In genomic region chr2:95435162-95435871, GRCh38 we compare ENCODE assay signal across 13 cellular contexts. TPM values are rescaled to one million over a fixed set of nuclear protein-coding genes. Genes with fewer than 3 reads are reported as not detected.
A peak's percentile ranks its signal among the peaks of the same experiment; 100 is the strongest.
DNase-seq lines count a peak whose midpoint lies in the region; ATAC-seq and TF ChIP-seq lines count a peak whose summit lies in the region.
"Not testable (repeated sequence)": the region's sequence is repeated elsewhere in the genome, so short reads cannot be mapped to it uniquely, and the experiment has no call there.
"Had no signal": no experiment of that assay in that cellular context is flagged by ENCODE, and none has a peak within 500 bp of the region (broad histone marks: within the 10 kb centered on the region; RNA-seq: fewer than 3 reads in every experiment).

No MANE protein-coding gene starts in this region.

- not testable (repeated sequence) for TF ChIP-seq EP300 in SK-N-SH (IDR thresholded peaks at IDR 0.05; ENCODE audit: borderline replicate concordance in 1 of 2, low read depth in 1 of 2, low read length in 1 of 2)

- H2AFZ ChIP-seq in GM23338; IMR-90 (replicated peaks; ENCODE audit: low read length, poor library complexity); SK-N-SH (ENCODE audit: low read depth): not testable (repeated sequence)

- H3K4me2 ChIP-seq in GM23338; IMR-90 (ENCODE audit: low read depth, low read length): not testable (repeated sequence)
- 0 out of 2 replicates have a peak overlapping the region, but pooled peaks have one; percentile 55 for H3K4me2 ChIP-seq in SK-N-SH

- not testable (repeated sequence) for TF ChIP-seq RAD21 in IMR-90 (IDR thresholded peaks at IDR 0.05; ENCODE audit: low read length); SK-N-SH (IDR thresholded peaks at IDR 0.05; ENCODE audit: low read length)

- H2BK120ac ChIP-seq in IMR-90 (ENCODE audit: low read depth, low read length) = not testable (repeated sequence)

- intact Hi-C loops in IMR-90 (cut with micrococcal nuclease); Right ventricle myocardium superior (cut with DNase I); right cardiac atrium (cut with DNase I); sciatic nerve (cut with DNase I); upper lobe of right lung (cut with DNase I): not testable (repeated sequence)

- H3K79me2 ChIP-seq in GM23338 (replicated peaks; ENCODE audit: insufficient read depth); SK-N-SH (ENCODE audit: insufficient read depth): not testable (repeated sequence)

- not testable (repeated sequence) for H3K36me3 Mint-ChIP-seq in GM23338 (ENCODE audit: low read depth)

- H2BK15ac ChIP-seq in IMR-90 (ENCODE audit: low read depth, low read length) = not testable (repeated sequence)

- H3K36me3 ChIP-seq in GM23338 (ENCODE audit: insufficient read depth); IMR-90 (ENCODE audit: control insufficient read depth, insufficient read depth, low read length); SK-N-SH (replicated peaks in 1 of 2; ENCODE audit: control insufficient read depth in 1 of 2, insufficient read depth in 2 of 2, low read length in 1 of 2); lung (ENCODE audit: control insufficient read depth in 2 of 2, insufficient read depth in 2 of 2, low read length in 2 of 2); upper lobe of right lung: not testable (repeated sequence)

- H3K27ac Mint-ChIP-seq in GM23338 = not testable (repeated sequence)

- H3K4me3 Mint-ChIP-seq in GM23338 = not testable (repeated sequence)

- CTCF ChIA-PET in IMR-90 (lab: Yijun Ruan, JAX); SK-N-SH (lab: Yijun Ruan, JAX): not testable (repeated sequence)

- ATAC-seq in GM23338 = peak; percentile 56
- ATAC-seq in IMR-90 (ENCODE audit: low read depth) = peak; percentile 1; the same call in 1 of the 2 replicates
- peak; percentile 68 for ATAC-seq in Right ventricle myocardium superior (ENCODE audit: poor library complexity)
- ATAC-seq in right cardiac atrium = peak; percentile 66 to 73
- peak; percentile 38 for ATAC-seq in lung (ENCODE audit: insufficient read depth, low FRiP score)
- ATAC-seq in sciatic nerve = peak; percentile 34
- peak; percentile 64 for ATAC-seq in upper lobe of right lung

- not testable (repeated sequence) for H3K9ac ChIP-seq in IMR-90 (ENCODE audit: low read depth, low read length); SK-N-SH

- in situ Hi-C loops in IMR-90 (cut with MboI; ENCODE audit: low sequenced_read_pairs) = not testable (repeated sequence)

- POLR2A ChIA-PET in IMR-90 (lab: Charles Lee; ENCODE audit: unreplicated experiment); SK-N-SH (lab: Yijun Ruan, JAX): not testable (repeated sequence)

- not testable (repeated sequence) for H3K79me1 ChIP-seq in IMR-90 (ENCODE audit: low read depth in 1 of 2, low read length in 2 of 2)

- not testable (repeated sequence) for H3K56ac ChIP-seq in IMR-90 (ENCODE audit: extremely low read depth, insufficient read depth, low read length)

- dilution Hi-C loops in IMR-90 (cut with HindIII; ENCODE audit: low sequenced_read_pairs, unreplicated experiment) = not testable (repeated sequence)

- H4K20me1 ChIP-seq in GM23338 (replicated peaks; ENCODE audit: insufficient read depth); IMR-90 (ENCODE audit: insufficient read depth, low read length); SK-N-SH (ENCODE audit: insufficient read depth): not testable (repeated sequence)

- not testable (repeated sequence) for H4K8ac ChIP-seq in IMR-90 (ENCODE audit: low read depth in 2 of 2, low read length in 2 of 2)

- not testable (repeated sequence) for H3K4me3 ChIP-seq in GM23338; IMR-90 (ENCODE audit: insufficient read depth, low read depth, low read length); SK-N-SH (ENCODE audit: low read depth in 2 of 2, low read length in 1 of 2); right cardiac atrium (ENCODE audit: low read length); lung; upper lobe of right lung

- DNase-seq in GM23338 (ENCODE audit: low spot score); IMR-90; SK-N-SH; Right ventricle myocardium superior; right cardiac atrium; lung (ENCODE audit: low spot score); sciatic nerve (ENCODE audit: low spot score); upper lobe of right lung: not testable (repeated sequence)

- no CpG with 5 or more reads among the region's 30 CpGs for WGBS in IMR-90 (ENCODE audit: extremely low coverage in 2 of 2, insufficient read length in 1 of 2), 2 experiments
- no CpG with 5 or more reads among the region's 30 CpGs for WGBS in SK-N-SH (ENCODE audit: low lambda C conversion rate)
- no CpG with 5 or more reads among the region's 30 CpGs for WGBS in right cardiac atrium
- WGBS in lung, 2 donors = no CpG with 5 or more reads among the region's 30 CpGs

- H3K4me1 ChIP-seq in GM23338 (ENCODE audit: insufficient read depth); IMR-90 (ENCODE audit: control insufficient read depth, insufficient read depth, low read length); SK-N-SH (ENCODE audit: control insufficient read depth in 1 of 2, insufficient read depth in 2 of 2, low read depth in 1 of 2, low read length in 1 of 2); right cardiac atrium (ENCODE audit: control insufficient read depth, insufficient read depth, low read length); lung (ENCODE audit: control insufficient read depth in 2 of 2, insufficient read depth in 2 of 2, low read length in 2 of 2); upper lobe of right lung: not testable (repeated sequence)

- not testable (repeated sequence) for H3K14ac ChIP-seq in IMR-90 (replicated peaks; ENCODE audit: low read depth, low read length)

- not testable (repeated sequence) for H3K23ac ChIP-seq in IMR-90 (ENCODE audit: low read depth, low read length)

- BruUV-seq in IMR-90 (replicated peaks; lab: Mats Ljungman, UMichigan) = not testable (repeated sequence)

- not testable (repeated sequence) for H3K4me1 Mint-ChIP-seq in GM23338

- not testable (repeated sequence) for H3K27ac ChIP-seq in GM23338 (ENCODE audit: low read depth); IMR-90 (ENCODE audit: insufficient read depth, low read length); right cardiac atrium (ENCODE audit: low read length); lung (ENCODE audit: low read depth in 1 of 2, low read length in 1 of 2); upper lobe of right lung
- H3K27ac ChIP-seq in SK-N-SH (ENCODE audit: low read depth in 2 of 2, low read length in 1 of 2) = peak overlapping the region in 1 of 2 experiments; percentile 77; a peak in 2 of 4 replicates

- not testable (repeated sequence) for H2BK20ac ChIP-seq in IMR-90 (ENCODE audit: low read depth, low read length)

- not testable (repeated sequence) for H2BK5ac ChIP-seq in IMR-90 (ENCODE audit: low read depth, low read length, poor library complexity, severe bottlenecking)

- TF ChIP-seq POLR2A in IMR-90 (IDR thresholded peaks at IDR 0.05; ENCODE audit: low read depth, low read length) = not testable (repeated sequence)

- H2AK5ac ChIP-seq in IMR-90 (ENCODE audit: low read depth, low read length) = not testable (repeated sequence)

- not testable (repeated sequence) for H4K91ac ChIP-seq in IMR-90 (ENCODE audit: insufficient read depth, low read depth, low read length)

- not testable (repeated sequence) for H3K4ac ChIP-seq in IMR-90 (ENCODE audit: low read depth, low read length)

- H3K27me3 ChIP-seq in GM23338 (ENCODE audit: insufficient read depth); IMR-90 (ENCODE audit: control insufficient read depth, insufficient read depth, low read length); SK-N-SH (ENCODE audit: insufficient read depth); right cardiac atrium (ENCODE audit: control insufficient read depth, insufficient read depth); lung (ENCODE audit: control insufficient read depth, insufficient read depth); upper lobe of right lung: not testable (repeated sequence)

- not testable (repeated sequence) for H3K18ac ChIP-seq in IMR-90 (ENCODE audit: low read depth, low read length)

- H4K5ac ChIP-seq in IMR-90 (ENCODE audit: low read depth, low read length) = not testable (repeated sequence)

- H3K9me2 ChIP-seq in GM23338 (ENCODE audit: insufficient read depth); SK-N-SH: not testable (repeated sequence)

- not testable (repeated sequence) for H3K27me3 Mint-ChIP-seq in GM23338 (ENCODE audit: insufficient read depth, low read depth, poor library complexity)

- not testable (repeated sequence) for H3K9me3 Mint-ChIP-seq in GM23338

- not testable (repeated sequence) for H3F3A ChIP-seq in GM23338 (replicated peaks; ENCODE audit: low read depth); SK-N-SH (replicated peaks; ENCODE audit: insufficient read depth)

- not testable (repeated sequence) for H2AK9ac ChIP-seq in IMR-90 (replicated peaks; ENCODE audit: low read depth, low read length, poor library complexity)

- not testable (repeated sequence) for TF ChIP-seq CTCF in GM23338 (conservative IDR thresholded peaks at IDR 0.05; ENCODE audit: low read depth in 2 of 2); IMR-90 (conservative IDR thresholded peaks at IDR 0.05; ENCODE audit: low read depth, low read length); SK-N-SH (IDR thresholded peaks at IDR 0.05); lung (IDR thresholded peaks at IDR 0.05; ENCODE audit: control extremely low read depth, extremely low read depth); upper lobe of right lung (IDR thresholded peaks at IDR 0.05)

- not testable (repeated sequence) for H3K9me3 ChIP-seq in IMR-90 (ENCODE audit: control insufficient read depth, insufficient read depth, low read length); SK-N-SH; right cardiac atrium (ENCODE audit: control insufficient read depth, low read length); lung (ENCODE audit: control insufficient read depth in 2 of 2, insufficient read depth in 1 of 2, low read length in 1 of 2); upper lobe of right lung

- not testable (repeated sequence) for H3K9me1 ChIP-seq in IMR-90 (ENCODE audit: insufficient read depth, low read length)

RNA-seq across cellular contexts. Expression of gene FAHD2A, which starts 32.8 kb away (rescaled TPM):
- 48.1 and 51.0 TPM in 2 replicates for total RNA-seq in GM23338 (2014; rRNA removed; shearing (Covaris generic))
- polyA plus RNA-seq in GM23338 (2016; fragmentation: Nextera tagmentation; extraction: Ambion mirVana) (26.8 and 27.6 TPM in 2 replicates), IMR-90 (2012; rRNA removed) (34.0 and 35.1 TPM in 2 replicates), SK-N-SH (2012; rRNA removed) (40.5 and 48.2 TPM in 2 replicates), right cardiac atrium (32.2 TPM), lung (10 to 100 TPM; 12.6 to 18.3 TPM)
- total RNA-seq in IMR-90 (2012; rRNA removed) (35.0 and 36.2 TPM in 2 replicates), Right ventricle myocardium superior (39.9 TPM), right cardiac atrium (10 to 100 TPM; 26.1 to 32.7 (median 30.0) TPM), lung (10 to 100 TPM; 20.8 to 38.3 TPM), sciatic nerve (31.8 TPM), upper lobe of right lung (22.8 TPM)
- 30.2 and 32.1 TPM in 2 replicates for polyA plus RNA-seq in IMR-90 (2012; cell fraction: cytosol; rRNA removed)
- polyA plus RNA-seq in IMR-90 (2012; cell fraction: nucleus; rRNA removed; ENCODE audit: low replicate concordance) = 64.5 and 80.7 TPM in 2 replicates
- 23.7 and 31.1 TPM in 2 replicates for polyA plus RNA-seq in SK-N-SH (2012; cell fraction: cytosol; rRNA removed)
- 109 and 128 TPM in 2 replicates for polyA plus RNA-seq in SK-N-SH (2012; cell fraction: nucleus; rRNA removed)

RNA-seq across cellular contexts. Expression of gene TRIM43B, which starts 49.2 kb away (rescaled TPM):
- total RNA-seq in GM23338 (2014; rRNA removed; shearing (Covaris generic)) = 0.66 TPM in 1 of 2 replicates, not detected in the other
- 0.12 and 0.44 TPM in 2 replicates for polyA plus RNA-seq in GM23338 (2016; fragmentation: Nextera tagmentation; extraction: Ambion mirVana)
- not detected in 2 replicates for total RNA-seq in IMR-90 (2012; rRNA removed)
- polyA plus RNA-seq in IMR-90 (2012; rRNA removed) = not detected in 2 replicates
- not detected in 2 replicates for polyA plus RNA-seq in IMR-90 (2012; cell fraction: cytosol; rRNA removed)
- not detected in 2 replicates for polyA plus RNA-seq in IMR-90 (2012; cell fraction: nucleus; rRNA removed; ENCODE audit: low replicate concordance)
- polyA plus RNA-seq in SK-N-SH (2012; rRNA removed) = 0.12 and 0.37 TPM in 2 replicates
- 0.41 and 0.60 TPM in 2 replicates for polyA plus RNA-seq in SK-N-SH (2012; cell fraction: cytosol; rRNA removed)
- polyA plus RNA-seq in SK-N-SH (2012; cell fraction: nucleus; rRNA removed) = 0.31 and 0.45 TPM in 2 replicates
- total RNA-seq in Right ventricle myocardium superior = not detected
- not detected for total RNA-seq in right cardiac atrium
- polyA plus RNA-seq in right cardiac atrium = not detected
- total RNA-seq in lung = not detected
- polyA plus RNA-seq in lung = not detected
- total RNA-seq in sciatic nerve = 0.27 TPM
- not detected for total RNA-seq in upper lobe of right lung
- total RNA-seq: Caco-2; CD4-positive, alpha-beta T cell; H4; HT1080 had no signal
- polyA plus RNA-seq: BJ had no signal

Comparison
In these comparisons a context has a peak if more than half of its experiments do, and no peak if none do; other contexts are left out.
1. ATAC-seq: peak in every context shown above with its lines; median percentile 70 in right cardiac atrium; 68 in Right ventricle myocardium superior; 64 in upper lobe of right lung; 56 in GM23338; 38 in lung; 34 in sciatic nerve; 1 in IMR-90.